ENCODE assay signal across 36 cellular contexts in the genomic region with DNA sequence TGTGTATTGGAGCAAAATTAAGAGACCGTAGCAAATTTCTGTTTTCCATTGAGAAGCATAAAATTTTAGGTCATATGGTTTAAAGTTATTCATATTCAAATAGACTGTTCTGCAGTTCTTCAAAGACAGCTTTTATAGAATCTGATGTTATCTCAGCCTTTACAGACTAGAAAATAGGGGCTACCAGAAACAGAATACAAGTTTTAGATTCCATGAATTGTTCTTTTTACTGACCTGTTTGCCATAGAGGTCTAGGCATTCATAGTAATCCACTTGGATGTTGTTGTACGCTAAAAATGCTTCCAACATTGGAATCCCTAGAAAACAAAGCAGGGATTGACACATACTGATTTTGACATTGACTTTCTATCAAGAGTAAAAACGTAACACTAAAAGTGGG.
"Had no signal": no experiment of that assay in that cellular context is flagged by ENCODE, and none has a peak within 500 bp of the region (broad histone marks: within the 10 kb centered on the region; RNA-seq: fewer than 3 reads in every experiment).

No MANE protein-coding gene starts in this region.

- H3K27me3 ChIP-seq: MG63 had no signal

- H3K36me3 ChIP-seq: MG63 had no signal

- DNase-seq: Karpas-422, Kasumi-1, KBM-7, KG1, MG63, MM.1S, MV-4-11, NCI-H1048, NCI-H1092, NCI-H1092 treated with DMSO at 0.1 percent for 48 hours, NCI-H1105, NCI-H1105 treated with DMSO at 0.1 percent for 48 hours, NCI-H1417, NCI-H1417 treated with DMSO at 0.1 percent for 48 hours, NCI-H1436, NCI-H1436 treated with DMSO at 0.1 percent for 48 hours, NCI-H146, NCI-H1694, NCI-H1694 treated with DMSO at 0.1 percent for 48 hours, NCI-H187, NCI-H187 treated with DMSO at 0.1 percent for 48 hours, NCI-H1930, NCI-H2029, NCI-H2029 treated with DMSO at 0.1 percent for 48 hours, NCI-H2081, NCI-H2081 treated with DMSO at 0.1 percent for 48 hours, NCI-H2107, NCI-H2171, NCI-H2171 treated with DMSO at 0.1 percent for 48 hours, NCI-H2227 treated with DMSO at 0.1 percent for 48 hours, NCI-H226, NCI-H345, NCI-H446, NCI-H446 treated with DMSO at 0.1 percent for 48 hours, NCI-H510A had no signal

- H3K27ac ChIP-seq: KMS-11 had no signal

- H3K9ac ChIP-seq: KMS-11 had no signal

- H3K9me3 ChIP-seq: MG63 had no signal

- H3K4me2 ChIP-seq: KMS-11 had no signal

- H3K4me3 ChIP-seq: MG63 had no signal
